ENCODE assay signal across 22 cellular contexts in genomic region chr18:44834867-44835469, GRCh38.
DNase-seq lines count a peak whose midpoint lies in the region; ATAC-seq and TF ChIP-seq lines count a peak whose summit lies in the region.
"Had no signal": no experiment of that assay in that cellular context is flagged by ENCODE, and none has a peak within 500 bp of the region (broad histone marks: within the 10 kb centered on the region; RNA-seq: fewer than 3 reads in every experiment).

No MANE protein-coding gene starts in this region.

- H3K27me3 Mint-ChIP-seq in IgD-negative memory B cell (no peaks in the 10 kb centered on the region), osteocyte (ENCODE audit: unreplicated experiment) (no peaks in the 10 kb centered on the region)
- H3K27me3 Mint-ChIP-seq: activated CD4-positive, alpha-beta memory T cell treated with anti-CD3 and anti-CD28 coated beads for 36 hours had no signal

- ATAC-seq in GM19395 (IDR thresholded peaks at IDR 0.05; ENCODE audit: unreplicated experiment) (no peak), HG03378 (IDR thresholded peaks at IDR 0.05; ENCODE audit: unreplicated experiment) (no peak)
- ATAC-seq: activated T-cell treated with anti-CD3 and anti-CD28 coated beads, Interleukin-2, amount 50 U/mL, for 72 hours; heart right ventricle had no signal

- H3K4me3 Mint-ChIP-seq in IgD-negative memory B cell (peak overlapping the region in 1 of 4 donors; percentile 9), osteocyte (ENCODE audit: unreplicated experiment) (no peak overlapping the region)
- H3K4me3 Mint-ChIP-seq: activated CD4-positive, alpha-beta memory T cell treated with anti-CD3 and anti-CD28 coated beads for 36 hours; activated T-cell treated with anti-CD3 and anti-CD28 coated beads, Interleukin-2, amount 50 U/mL, for 72 hours had no signal

- TF ChIP-seq CTCF in BE2C (IDR thresholded peaks at IDR 0.05; ENCODE audit: low read depth, low read length) (peak; percentile 8; the same call in 1 of the 2 replicates), choroid plexus epithelial cell (conservative IDR thresholded peaks at IDR 0.05; ENCODE audit: low read depth, low read length) (peak; percentile 1), osteocyte (IDR thresholded peaks at IDR 0.05) (no peak), lower leg skin (IDR thresholded peaks at IDR 0.05) (no peak)

- TF ChIP-seq POLR2A in lower leg skin (IDR thresholded peaks at IDR 0.05), result no peak

- H3K4me1 ChIP-seq in BE2C, result 0 out of 2 replicates have a peak, but pooled peaks cover 2% of the 10 kb centered on the region
- H3K4me1 ChIP-seq: Caco-2 had no signal

- DNase-seq in BE2C (no peak), choroid plexus epithelial cell (ENCODE audit: low read depth) (no peak), osteocyte (ENCODE audit: extremely low spot score, unreplicated experiment) (no peak), NCI-H1417 treated with DMSO at 0.1 percent for 48 hours (lab: John Stamatoyannopoulos, UW) (no peak), lower leg skin (ENCODE audit: low spot score in 2 of 2) (no peak)
- DNase-seq: activated CD4-positive, alpha-beta memory T cell treated with anti-CD3 and anti-CD28 coated beads for 36 hours; activated T-cell treated with anti-CD3 and anti-CD28 coated beads, Interleukin-2, amount 50 U/mL, for 72 hours; Caco-2; effector CD8-positive, alpha-beta T cell; GDM1; heart right ventricle; Karpas-422; NCI-H1417; NCI-H446; pancreas; PC-9; stimulated activated CD4-positive, alpha-beta T cell treated with anti-CD3 and anti-CD28 coated beads, Interleukin-12 subunit alpha, Interleukin-12 subunit beta, amount 100 ng/mL, for 4 hours; stomach had no signal

- no peaks in the 10 kb centered on the region for H3K36me3 ChIP-seq in BE2C
- H3K36me3 ChIP-seq: heart right ventricle, pancreas, stomach had no signal

- H3K27me3 ChIP-seq in BE2C, result no peaks in the 10 kb centered on the region
- H3K27me3 ChIP-seq: heart right ventricle, pancreas, stomach had no signal

- H3K4me3 ChIP-seq in BE2C (ENCODE audit: low read depth, low read length) (no peak overlapping the region), choroid plexus epithelial cell (ENCODE audit: low read depth, low read length) (no peak overlapping the region), lower leg skin (ENCODE audit: low read depth, poor library complexity, severe bottlenecking) (no peak overlapping the region)
- H3K4me3 ChIP-seq: heart right ventricle, pancreas, PC-9, SK-N-MC, stomach had no signal

- no peaks in the 10 kb centered on the region for H3K9me3 ChIP-seq in BE2C
- H3K9me3 ChIP-seq: Caco-2, heart right ventricle, pancreas, stomach had no signal

- H3K27ac Mint-ChIP-seq in IgD-negative memory B cell, result peak overlapping the region in 2 of 3 donors; percentile 78 to 82
- peak overlapping the region; percentile 27 for H3K27ac Mint-ChIP-seq in osteocyte (ENCODE audit: unreplicated experiment)
- H3K27ac Mint-ChIP-seq: activated CD4-positive, alpha-beta memory T cell treated with anti-CD3 and anti-CD28 coated beads for 36 hours; activated T-cell treated with anti-CD3 and anti-CD28 coated beads, Interleukin-2, amount 50 U/mL, for 72 hours had no signal

- H3K4me1 Mint-ChIP-seq in IgD-negative memory B cell, result peaks cover 57 to 77% (median 70%) of the 10 kb centered on the region in 3 donors
- H3K4me1 Mint-ChIP-seq in osteocyte (ENCODE audit: unreplicated experiment), result peaks cover 92% of the 10 kb centered on the region

- WGBS in lower leg skin, 2 donors, result 58 to 64% methylated on average over 5 of the region's 5 CpGs

- H3K36me3 Mint-ChIP-seq in IgD-negative memory B cell (peaks cover 3% of the 10 kb centered on the region), osteocyte (ENCODE audit: unreplicated experiment) (peaks cover 7% of the 10 kb centered on the region)
- H3K36me3 Mint-ChIP-seq: activated CD4-positive, alpha-beta memory T cell treated with anti-CD3 and anti-CD28 coated beads for 36 hours had no signal

- H3K9me3 Mint-ChIP-seq in IgD-negative memory B cell (no peaks in the 10 kb centered on the region), osteocyte (ENCODE audit: unreplicated experiment) (no peaks in the 10 kb centered on the region)
- H3K9me3 Mint-ChIP-seq: activated CD4-positive, alpha-beta memory T cell treated with anti-CD3 and anti-CD28 coated beads for 36 hours had no signal

- intact Hi-C loops in lower leg skin (cut with DNase I; ENCODE audit: low total_unique reads), result no loop called here

Comparison
In these comparisons a context has a peak if more than half of its experiments do, and no peak if none do; other contexts are left out.
1. CTCF ChIP-seq: peak in BE2C (single experiment) and choroid plexus epithelial cell (single experiment); none in osteocyte (single experiment) and lower leg skin (0 of 3).